In genomic region chr14:22978873-22979671, GRCh38 we compare ENCODE assay signal across 1 cellular context.
A peak's percentile ranks its signal among the peaks of the same experiment; 100 is the strongest.
TF ChIP-seq lines count a peak whose summit lies in the region.

No MANE protein-coding gene starts in this region.

TF ChIP-seq in HepG2, 621 proteins besides CTCF, POLR2A, EP300 and RAD21 (continues in another document):
- TF ChIP-seq NFRKB (IDR thresholded peaks at IDR 0.05) = no peak
- no peak for TF ChIP-seq ZNF770 (CRISPR knock-in tag; IDR thresholded peaks at IDR 0.05)
- TF ChIP-seq SMARCC2 (IDR thresholded peaks at IDR 0.05) = no peak
- TF ChIP-seq ARNTL (CRISPR knock-in tag; IDR thresholded peaks at IDR 0.05) = 0 out of 2 replicates have a peak, but pooled peaks have one; percentile 55
- TF ChIP-seq ZEB1 (IDR thresholded peaks at IDR 0.05; ENCODE audit: insufficient replicate concordance, low read depth) = no peak
- TF ChIP-seq CEBPZ (IDR thresholded peaks at IDR 0.05; ENCODE audit: low read length) = no peak
- TF ChIP-seq ZNF367 (CRISPR knock-in tag; IDR thresholded peaks at IDR 0.05; ENCODE audit: borderline replicate concordance) = no peak
- TF ChIP-seq EED (CRISPR knock-in tag; IDR thresholded peaks at IDR 0.05) = peak; percentile 89; the same call in 1 of the 2 replicates
- TF ChIP-seq SOX6 (IDR thresholded peaks at IDR 0.05) = no peak
- no peak for TF ChIP-seq SOX6 (CRISPR knock-in tag; IDR thresholded peaks at IDR 0.05)
- no peak for TF ChIP-seq TP53 (CRISPR knock-in tag; conservative IDR thresholded peaks at IDR 0.05)
- no peak for TF ChIP-seq TRIM22 (IDR thresholded peaks at IDR 0.05)
- TF ChIP-seq YEATS4 (CRISPR knock-in tag; IDR thresholded peaks at IDR 0.05; ENCODE audit: borderline replicate concordance) = no peak
- no peak for TF ChIP-seq ZNF513 (CRISPR knock-in tag; conservative IDR thresholded peaks at IDR 0.05)
- no peak for TF ChIP-seq TFAP4 (IDR thresholded peaks at IDR 0.05; ENCODE audit: borderline replicate concordance, low read depth)
- no peak for TF ChIP-seq YY1 (IDR thresholded peaks at IDR 0.05; ENCODE audit: insufficient read depth, insufficient replicate concordance, low read depth, low read length)
- TF ChIP-seq ZSCAN31 (CRISPR knock-in tag; IDR thresholded peaks at IDR 0.05; ENCODE audit: low read depth) = 0 out of 2 replicates have a peak, but pooled peaks have one; percentile 42
- no peak for TF ChIP-seq TCF7L2 (IDR thresholded peaks at IDR 0.05; ENCODE audit: low read depth, low read length)
- no peak for TF ChIP-seq USF2 (IDR thresholded peaks at IDR 0.05; ENCODE audit: low read depth, low read length)
- no peak for TF ChIP-seq USF2 (CRISPR knock-in tag; IDR thresholded peaks at IDR 0.05; ENCODE audit: borderline replicate concordance)
- no peak for TF ChIP-seq ZNF496 (CRISPR knock-in tag; IDR thresholded peaks at IDR 0.05; ENCODE audit: insufficient replicate concordance)
- TF ChIP-seq ZNF3 (CRISPR knock-in tag; IDR thresholded peaks at IDR 0.05) = no peak
- TF ChIP-seq ZNF781 (CRISPR knock-in tag; IDR thresholded peaks at IDR 0.05; ENCODE audit: borderline replicate concordance, not compliant biosample characterization) = peak; percentile 80
- TF ChIP-seq TMF1 (CRISPR knock-in tag; IDR thresholded peaks at IDR 0.05; ENCODE audit: low read depth) = no peak
- no peak; the same call in 1 of the 2 replicates for TF ChIP-seq NFATC3 (CRISPR knock-in tag; IDR thresholded peaks at IDR 0.05)
- no peak for TF ChIP-seq THRA (CRISPR knock-in tag; IDR thresholded peaks at IDR 0.05; ENCODE audit: borderline replicate concordance)
- TF ChIP-seq CSRNP1 (CRISPR knock-in tag; IDR thresholded peaks at IDR 0.05) = no peak
- 0 out of 2 replicates have a peak, but pooled peaks have one; percentile 67 for TF ChIP-seq ZNF598 (CRISPR knock-in tag; IDR thresholded peaks at IDR 0.05; ENCODE audit: borderline replicate concordance)
- no peak; the same call in none of the 2 replicates for TF ChIP-seq ZBED4 (CRISPR knock-in tag; IDR thresholded peaks at IDR 0.05; ENCODE audit: borderline replicate concordance)
- TF ChIP-seq NBN (conservative IDR thresholded peaks at IDR 0.05) = no peak
- TF ChIP-seq CENPT (CRISPR knock-in tag; IDR thresholded peaks at IDR 0.05; ENCODE audit: low read depth) = no peak
- no peak for TF ChIP-seq ZNF567 (CRISPR knock-in tag; IDR thresholded peaks at IDR 0.05; ENCODE audit: borderline replicate concordance)
- TF ChIP-seq ZNF205 (CRISPR knock-in tag; IDR thresholded peaks at IDR 0.05) = no peak
- 0 out of 2 replicates have a peak, but pooled peaks have one; percentile 14 for TF ChIP-seq PPARG (CRISPR knock-in tag; conservative IDR thresholded peaks at IDR 0.05)
- no peak for TF ChIP-seq ZNF629 (CRISPR knock-in tag; conservative IDR thresholded peaks at IDR 0.05)
- no peak for TF ChIP-seq ZNF362 (CRISPR knock-in tag; IDR thresholded peaks at IDR 0.05; ENCODE audit: borderline replicate concordance)
- TF ChIP-seq ZNF674 (CRISPR knock-in tag; IDR thresholded peaks at IDR 0.05; ENCODE audit: low read depth) = no peak
- no peak for TF ChIP-seq ZSCAN5A (CRISPR knock-in tag; IDR thresholded peaks at IDR 0.05; ENCODE audit: borderline replicate concordance)
- TF ChIP-seq CBX1 (IDR thresholded peaks at IDR 0.05; ENCODE audit: low read depth) = no peak
